1 cellular context compared by ENCODE assay signal in genomic region chr7:77549103-77549870, GRCh38.
TF ChIP-seq lines count a peak whose summit lies in the region.

No MANE protein-coding gene starts in this region.

TF ChIP-seq in endothelial cell of umbilical vein, 7 proteins besides CTCF, POLR2A, EP300 and RAD21:
- TF ChIP-seq MYC (IDR thresholded peaks at IDR 0.05; ENCODE audit: low read depth, low read length) (no peak), FOS (IDR thresholded peaks at IDR 0.05; ENCODE audit: borderline replicate concordance, insufficient read depth, low read length) (no peak), JUN (IDR thresholded peaks at IDR 0.05; ENCODE audit: borderline replicate concordance, insufficient read depth, insufficient read length, low read depth) (no peak), EZH2 (IDR thresholded peaks at IDR 0.05; ENCODE audit: borderline replicate concordance, low read depth, low read length, severe bottlenecking) (no peak), GATA2 (IDR thresholded peaks at IDR 0.05; ENCODE audit: insufficient read depth, insufficient read length, low read depth, low read length) (no peak), MAX (IDR thresholded peaks at IDR 0.05; ENCODE audit: insufficient read depth, insufficient read length) (no peak), POLR2AphosphoS5 (IDR thresholded peaks at IDR 0.05; ENCODE audit: insufficient read depth, low read depth, low read length) (no peak)
